Comparison of ENCODE assay signal across 13 cellular contexts in the genomic region with DNA sequence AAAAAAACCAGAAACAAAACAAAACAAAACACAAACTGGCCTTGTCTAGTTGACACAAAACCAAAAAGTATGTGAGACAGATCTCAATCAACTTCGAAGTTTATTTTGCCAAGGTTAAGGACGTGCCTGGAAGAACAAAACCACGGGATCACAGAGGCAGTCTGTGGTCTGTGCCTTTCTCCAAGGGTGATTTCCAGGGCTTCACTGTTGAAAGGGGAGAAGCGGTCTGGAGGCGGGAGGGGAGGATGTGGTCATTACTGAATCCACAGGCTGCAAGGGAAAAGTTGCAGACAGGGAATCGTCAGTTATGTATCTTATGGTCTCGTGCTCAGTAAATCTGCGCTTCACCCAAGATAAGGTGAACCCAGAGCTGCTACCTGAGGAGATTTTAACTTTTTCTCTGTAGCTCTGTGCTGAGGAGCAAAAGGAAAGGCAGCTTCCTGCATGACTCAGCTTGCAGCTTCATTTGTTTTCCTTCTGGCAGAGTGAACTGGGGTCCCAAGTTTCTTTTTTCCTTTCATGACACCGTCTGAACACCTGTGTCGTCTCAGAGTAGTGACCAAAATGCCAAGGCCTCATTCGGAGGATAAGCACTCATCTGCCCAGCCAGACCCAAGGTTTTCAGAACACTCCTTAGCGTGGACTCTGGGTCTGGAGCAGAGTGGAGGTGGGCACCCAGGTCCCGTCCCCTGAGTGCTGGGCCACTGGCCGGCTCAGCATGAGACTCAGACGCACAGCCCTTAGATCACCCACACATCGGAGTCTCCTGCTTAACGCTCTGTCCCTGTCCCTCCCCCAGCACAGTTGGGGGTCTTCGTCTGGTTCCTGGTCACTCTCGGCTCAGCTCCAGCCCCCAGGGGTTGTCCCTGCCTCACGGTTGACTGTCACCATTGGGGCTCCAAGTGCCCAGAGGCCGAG. TPM values are rescaled to one million over a fixed set of nuclear protein-coding genes. Genes with fewer than 3 reads are reported as not detected.
DNase-seq lines count a peak whose midpoint lies in the region; ATAC-seq and TF ChIP-seq lines count a peak whose summit lies in the region.
"Had no signal": no experiment of that assay in that cellular context is flagged by ENCODE, and none has a peak within 500 bp of the region (broad histone marks: within the 10 kb centered on the region; RNA-seq: fewer than 3 reads in every experiment).

No MANE protein-coding gene starts in this region.

- no peaks in the 10 kb centered on the region for H3K9me3 Mint-ChIP-seq in progenitor cell of endocrine pancreas (ENCODE audit: low read depth)

- peaks cover 11% of the 10 kb centered on the region for H3K4me1 Mint-ChIP-seq in progenitor cell of endocrine pancreas (ENCODE audit: low read depth)

- H3K4me1 ChIP-seq in SJSA1 (replicated peaks) = peaks cover 41% of the 10 kb centered on the region

- peak; percentile 79 for DNase-seq in H4 (ENCODE audit: low spot score)
- peak; percentile 80 to 89 for DNase-seq in SJSA1 (ENCODE audit: low read depth in 1 of 2, low spot score in 2 of 2)
- DNase-seq in fibroblast of peridontal ligament (ENCODE audit: extremely low read depth) = peak; percentile 68
- DNase-seq in progenitor cell of endocrine pancreas (ENCODE audit: low spot score, unreplicated experiment) = no peak
- DNase-seq in NCI-H82 (lab: John Stamatoyannopoulos, UW) = no peak
- DNase-seq: dorsolateral prefrontal cortex; kidney; NCI-H2171; stimulated activated naive CD4-positive, alpha-beta T cell treated with Interleukin-2 at 50 U/mL for 16 hours had no signal

- no peaks in the 10 kb centered on the region for H3K27me3 ChIP-seq in SJSA1 (replicated peaks)
- H3K27me3 ChIP-seq: dorsolateral prefrontal cortex had no signal

- no peak overlapping the region for H3K4me3 Mint-ChIP-seq in progenitor cell of endocrine pancreas (ENCODE audit: low read depth)

- H3K4me3 ChIP-seq in SJSA1 = no peak overlapping the region
- H3K4me3 ChIP-seq: dorsolateral prefrontal cortex had no signal

- H3K9me3 ChIP-seq in SJSA1 (replicated peaks) = no peaks in the 10 kb centered on the region

- peak overlapping the region; percentile 70 for H3K27ac Mint-ChIP-seq in progenitor cell of endocrine pancreas

- no peak for TF ChIP-seq CTCF in progenitor cell of endocrine pancreas (IDR thresholded peaks at IDR 0.05; ENCODE audit: unreplicated experiment)

- no peaks in the 10 kb centered on the region for H3K36me3 ChIP-seq in SJSA1

- peaks cover 21% of the 10 kb centered on the region for H3K27me3 Mint-ChIP-seq in progenitor cell of endocrine pancreas

- no peaks in the 10 kb centered on the region for H3K36me3 Mint-ChIP-seq in progenitor cell of endocrine pancreas (ENCODE audit: insufficient read depth)

- ATAC-seq in GM18519 (IDR thresholded peaks at IDR 0.05; ENCODE audit: low FRiP score, unreplicated experiment) = no peak
- no peak for ATAC-seq in GM21717 (IDR thresholded peaks at IDR 0.05; ENCODE audit: unreplicated experiment)
- ATAC-seq in GM18870 (IDR thresholded peaks at IDR 0.05; ENCODE audit: unreplicated experiment) = no peak

- H3K27ac ChIP-seq in SJSA1 = peak overlapping the region; percentile 36

RNA-seq across cellular contexts. Expression of a gene that starts 25.9 kb away (rescaled TPM):
- 1.3 and 2.5 TPM in 2 replicates for total RNA-seq in H4 (2014; rRNA removed; shearing (Covaris generic))
- 2.9 and 3.0 TPM in 2 replicates for total RNA-seq in SJSA1 (2014; rRNA removed; shearing (Covaris generic))
- total RNA-seq in progenitor cell of endocrine pancreas = 0.43 TPM in 1 of 2 replicates, not detected in the other
- total RNA-seq: skeletal muscle tissue had no signal

Comparison
In these comparisons a context has a peak if more than half of its experiments do, and no peak if none do; other contexts are left out.
1. DNase-seq: peak in H4 (single experiment), SJSA1 (2 of 2) and fibroblast of peridontal ligament (single experiment); none in progenitor cell of endocrine pancreas (single experiment) and NCI-H82 (single experiment).